In the genomic region with DNA sequence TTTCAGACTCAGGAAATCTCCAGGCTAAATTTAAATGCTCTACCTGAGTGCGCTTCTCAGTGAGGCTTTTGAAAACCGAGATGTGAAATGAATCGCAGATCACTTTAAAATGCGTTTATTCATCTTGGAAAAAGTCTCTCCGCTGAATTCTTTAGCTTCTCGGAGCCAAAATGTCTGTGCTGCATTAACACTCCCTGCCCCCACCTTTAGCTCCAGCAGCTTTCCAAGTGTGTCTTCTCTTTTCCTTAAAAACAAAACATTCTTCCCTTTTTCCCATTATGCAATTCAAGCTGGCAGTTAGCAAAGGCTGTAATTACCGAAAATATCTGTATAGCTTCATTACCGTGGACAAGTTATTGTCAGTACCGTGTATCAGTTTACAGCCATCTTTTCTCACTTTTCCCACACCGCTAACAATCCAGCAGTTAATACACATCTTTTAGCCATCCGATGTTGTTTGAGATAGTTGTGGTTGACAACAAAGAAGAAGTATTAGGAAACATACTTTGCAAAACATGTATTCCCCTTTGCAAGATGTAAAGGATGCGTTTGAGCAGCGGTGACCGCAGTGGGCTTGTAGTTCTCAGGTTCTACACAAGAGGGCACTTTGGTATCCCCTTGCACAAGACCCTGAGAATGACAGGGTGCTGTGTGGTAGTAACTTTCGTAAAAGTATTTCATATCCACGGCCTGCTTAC, we compare ENCODE assay signal across 8 cellular contexts.
DNase-seq lines count a peak whose midpoint lies in the region; ATAC-seq and TF ChIP-seq lines count a peak whose summit lies in the region.

No MANE protein-coding gene starts in this region.

- H3K36me3 Mint-ChIP-seq in activated T-helper 17 cell treated with anti-CD3 and anti-CD28 coated beads, Interleukin-2, amount 50 U/mL, for 72 hours (ENCODE audit: low read depth), result no peaks in the 10 kb centered on the region

- H3K4me3 ChIP-seq in astrocyte of the cerebellum (ENCODE audit: low read depth, low read length), result no peak overlapping the region
- no peak overlapping the region for H3K4me3 ChIP-seq in left lung

- no peaks in the 10 kb centered on the region for H3K4me1 Mint-ChIP-seq in activated T-helper 17 cell treated with anti-CD3 and anti-CD28 coated beads, Interleukin-2, amount 50 U/mL, for 72 hours

- no peaks in the 10 kb centered on the region for H3K27me3 ChIP-seq in left lung

- no peaks in the 10 kb centered on the region for H3K27me3 Mint-ChIP-seq in activated T-helper 17 cell treated with anti-CD3 and anti-CD28 coated beads, Interleukin-2, amount 50 U/mL, for 72 hours

- no peaks in the 10 kb centered on the region for H3K9me3 ChIP-seq in left lung

- no peaks in the 10 kb centered on the region for H3K36me3 ChIP-seq in left lung

- in situ Hi-C loops in astrocyte of the cerebellum (cut with HindIII; ENCODE audit: low sequenced_read_pairs), result no loop called here

- H3K27ac Mint-ChIP-seq in activated T-helper 17 cell treated with anti-CD3 and anti-CD28 coated beads, Interleukin-2, amount 50 U/mL, for 72 hours, result no peak overlapping the region

- no peaks in the 10 kb centered on the region for H3K4me1 ChIP-seq in left lung

- DNase-seq in AG08395 (ENCODE audit: low spot score), result peak; percentile 82
- peak; percentile 18 for DNase-seq in HCEC 1CT
- no peak for DNase-seq in astrocyte of the cerebellum (ENCODE audit: low read depth)
- DNase-seq in left lung, result no peak
- no peak for DNase-seq in GM19238 (ENCODE audit: insufficient read length, low spot score)

- no peaks in the 10 kb centered on the region for H3K9me3 Mint-ChIP-seq in activated T-helper 17 cell treated with anti-CD3 and anti-CD28 coated beads, Interleukin-2, amount 50 U/mL, for 72 hours

- no peak overlapping the region for H3K27ac ChIP-seq in left lung

- peak; percentile 92 for TF ChIP-seq CTCF in astrocyte of the cerebellum (IDR thresholded peaks at IDR 0.05; ENCODE audit: low read depth, low read length, missing control alignments)
- TF ChIP-seq CTCF in left lung (IDR thresholded peaks at IDR 0.05), result peak; percentile 32 to 43

- ATAC-seq in left lung (peak; percentile 69), GM18873 (IDR thresholded peaks at IDR 0.05; ENCODE audit: low FRiP score, unreplicated experiment) (no peak), GM21447 (IDR thresholded peaks at IDR 0.05; ENCODE audit: unreplicated experiment) (no peak)
- ATAC-seq in activated T-helper 17 cell treated with anti-CD3 and anti-CD28 coated beads, Interleukin-2, amount 50 U/mL, for 72 hours (replicated peaks), result no peak

- H3K4me3 Mint-ChIP-seq in activated T-helper 17 cell treated with anti-CD3 and anti-CD28 coated beads, Interleukin-2, amount 50 U/mL, for 72 hours, result no peak overlapping the region

- intact Hi-C loops in left lung (cut with DNase I), result no loop called here

Comparison
In these comparisons a context has a peak if more than half of its experiments do, and no peak if none do; other contexts are left out.
1. DNase-seq: peak in AG08395 (single experiment) and HCEC 1CT (single experiment); none in astrocyte of the cerebellum (single experiment), left lung (0 of 2) and GM19238 (single experiment).